In genomic region chr9:75168270-75169185, GRCh38 we compare ENCODE assay signal across 25 cellular contexts.
DNase-seq lines count a peak whose midpoint lies in the region; ATAC-seq, FAIRE-seq and TF ChIP-seq lines count a peak whose summit lies in the region.
"Had no signal": no experiment of that assay in that cellular context is flagged by ENCODE, and none has a peak within 500 bp of the region (broad histone marks: within the 10 kb centered on the region; RNA-seq: fewer than 3 reads in every experiment).

No MANE protein-coding gene starts in this region.

- no peak overlapping the region for H4K5ac ChIP-seq in H1 (ENCODE audit: insufficient read length, low read depth, low read length)

- H3K4ac ChIP-seq in H1 (replicated peaks; ENCODE audit: insufficient read length, low read depth, low read length), result no peak overlapping the region

- H3K79me2 ChIP-seq in PC-9 (ENCODE audit: low read depth) (no peaks in the 10 kb centered on the region), H1 (ENCODE audit: control insufficient read depth in 1 of 2, insufficient read depth in 2 of 2, low read length in 2 of 2) (no peaks in the 10 kb centered on the region), smooth muscle cell (ENCODE audit: low read depth) (no peaks in the 10 kb centered on the region)

- TF ChIP-seq POLR2A in H1 (IDR thresholded peaks at IDR 0.05; ENCODE audit: control extremely low read depth in 1 of 2, low read depth in 2 of 2, low read length in 2 of 2), result no peak
- no peak for TF ChIP-seq POLR2A in testis (IDR thresholded peaks at IDR 0.05)

- intact Hi-C loops in PC-9 (cut with micrococcal nuclease; ENCODE audit: unreplicated experiment), result loop anchor here (5.0 kb wide), 1 partner anchor 81 kb away; the partner anchor contains the start of genes NMRK1 and OSTF1
- intact Hi-C loops in testis (cut with DNase I; ENCODE audit: low total_unique reads), result no loop called here
- intact Hi-C loops in upper lobe of right lung (cut with DNase I), result no loop called here

- TF ChIP-seq RAD21 in H1 (IDR thresholded peaks at IDR 0.05 in 1 of 2, conservative IDR thresholded peaks at IDR 0.05 in 1 of 2; ENCODE audit: low read depth in 2 of 2, low read length in 2 of 2), result no peak

- H4K8ac ChIP-seq in H1 (ENCODE audit: extremely low read depth, insufficient read depth, low read length), result no peak overlapping the region

- no peak overlapping the region for H3K4me3 Mint-ChIP-seq in activated T-cell treated with anti-CD3 and anti-CD28 coated beads, Interleukin-2, amount 50 U/mL, for 72 hours
- H3K4me3 Mint-ChIP-seq: activated naive CD4-positive, alpha-beta T cell treated with anti-CD3 and anti-CD28 coated beads for 36 hours; CD4-positive, alpha-beta T cell; stimulated activated naive CD8-positive, alpha-beta T cell treated with anti-CD3 and anti-CD28 coated beads, Interleukin-15, Interleukin-2, amounts not matched to agents 100 ng/mL and 50 ng/mL, for 24 hours; type B pancreatic cell had no signal

- no peaks in the 10 kb centered on the region for H3K9me2 ChIP-seq in PC-9 (ENCODE audit: insufficient read depth)

- H3K4me2 ChIP-seq in PC-9, result peak overlapping the region; percentile 42; the same call in 1 of the 2 replicates
- H3K4me2 ChIP-seq in H1 (ENCODE audit: insufficient read depth in 1 of 2, low read depth in 2 of 2, low read length in 2 of 2), result no peak overlapping the region
- H3K4me2 ChIP-seq in smooth muscle cell, result no peak overlapping the region

- H3K36me3 ChIP-seq in PC-9 (ENCODE audit: low read depth) (no peaks in the 10 kb centered on the region), H1 (ENCODE audit: control insufficient read depth in 2 of 4, insufficient read depth in 4 of 4, low read length in 3 of 4) (no peaks in the 10 kb centered on the region), smooth muscle cell (ENCODE audit: low read depth) (no peaks in the 10 kb centered on the region), testis (ENCODE audit: low read depth, missing control alignments) (no peaks in the 10 kb centered on the region), upper lobe of right lung (peaks cover 32% of the 10 kb centered on the region)
- H3K36me3 ChIP-seq: pancreas had no signal

- H4K20me1 ChIP-seq in PC-9 (ENCODE audit: insufficient read depth) (no peaks in the 10 kb centered on the region), H1 (replicated peaks in 1 of 2; ENCODE audit: control insufficient read depth in 1 of 2, insufficient read depth in 2 of 2, low read length in 2 of 2) (no peaks in the 10 kb centered on the region), smooth muscle cell (ENCODE audit: low read depth) (no peaks in the 10 kb centered on the region)

- H4K91ac ChIP-seq in H1 (replicated peaks; ENCODE audit: insufficient read length, low read length), result no peak overlapping the region

- H2BK20ac ChIP-seq in H1 (ENCODE audit: low read length), result no peak overlapping the region

- no peak overlapping the region for H3K23ac ChIP-seq in H1 (ENCODE audit: insufficient read length)

- H3K4me3 ChIP-seq in PC-9 (no peak overlapping the region), H1 (ENCODE audit: extremely low read depth in 1 of 4, insufficient read depth in 2 of 4, low read depth in 3 of 4, low read length in 4 of 4) (no peak overlapping the region), smooth muscle cell (no peak overlapping the region), testis (no peak overlapping the region), upper lobe of right lung (no peak overlapping the region)
- H3K4me3 ChIP-seq: body of pancreas, lower lobe of right lung, pancreas, right lobe of liver had no signal

- H3K9me3 Mint-ChIP-seq in activated T-cell treated with anti-CD3 and anti-CD28 coated beads, Interleukin-2, amount 50 U/mL, for 72 hours, result peaks cover 8 to 15% of the 10 kb centered on the region in 2 donors
- H3K9me3 Mint-ChIP-seq: CD4-positive, alpha-beta T cell had no signal

- TF ChIP-seq CTCF in PC-9 (conservative IDR thresholded peaks at IDR 0.05), result no peak
- TF ChIP-seq CTCF in H1 (IDR thresholded peaks at IDR 0.05; ENCODE audit: control extremely low read depth in 1 of 3, insufficient read depth in 1 of 3, low read depth in 1 of 3, low read length in 3 of 3), result no peak
- TF ChIP-seq CTCF in smooth muscle cell (IDR thresholded peaks at IDR 0.05; ENCODE audit: borderline replicate concordance, insufficient read depth, poor library complexity, severe bottlenecking), result no peak
- no peak for TF ChIP-seq CTCF in testis (IDR thresholded peaks at IDR 0.05)
- no peak for TF ChIP-seq CTCF in upper lobe of right lung (IDR thresholded peaks at IDR 0.05)

- H3K79me1 ChIP-seq in H1 (ENCODE audit: low read depth, low read length), result no peaks in the 10 kb centered on the region

- no peak for FAIRE-seq in H1 (lab: Jason Lieb, UNC)
- FAIRE-seq: pancreas had no signal

- H3K9me3 ChIP-seq in PC-9 (ENCODE audit: insufficient read depth, low read depth) (peaks cover 7% of the 10 kb centered on the region), H1 (ENCODE audit: insufficient read depth in 2 of 2, low read depth in 1 of 2, low read length in 1 of 2) (peaks cover 4 to 5% of the 10 kb centered on the region in 2 experiments; a peak in 3 of 4 replicates), smooth muscle cell (replicated peaks; ENCODE audit: low read depth) (no peaks in the 10 kb centered on the region), testis (no peaks in the 10 kb centered on the region), upper lobe of right lung (no peaks in the 10 kb centered on the region)
- H3K9me3 ChIP-seq: body of pancreas, lower lobe of right lung, pancreas, right lobe of liver had no signal

- no peaks in the 10 kb centered on the region; the same call in 1 of the 2 replicates for H3K23me2 ChIP-seq in H1 (ENCODE audit: low read depth, low read length)

- POLR2A ChIA-PET in PC-9 (lab: Charles Lee; ENCODE audit: unreplicated experiment) (interaction anchor here (1.0 kb wide), 1 partner anchor 80 kb away, joined by 3 read pairs; the partner anchor contains the start of genes NMRK1 and OSTF1), H1 (lab: Charles Lee; ENCODE audit: partially characterized antibody) (no interaction called here)

- no peak overlapping the region for H3K9ac ChIP-seq in H1 (replicated peaks in 1 of 4; ENCODE audit: extremely low read depth in 1 of 4, low read depth in 3 of 4, low read length in 3 of 4)
- H3K9ac ChIP-seq in smooth muscle cell (ENCODE audit: low read depth), result no peak overlapping the region

- H3F3A ChIP-seq in PC-9 (ENCODE audit: insufficient read depth, low read depth) (peaks cover 10% of the 10 kb centered on the region; the same call in 1 of the 2 replicates), smooth muscle cell (ENCODE audit: low read depth) (no peaks in the 10 kb centered on the region)

- H3K14ac ChIP-seq in H1 (ENCODE audit: insufficient read length), result no peak overlapping the region

- H3K27ac ChIP-seq in PC-9 (peak overlapping the region; percentile 65), H1 (ENCODE audit: low read depth, low read length) (no peak overlapping the region), smooth muscle cell (ENCODE audit: low read depth) (peak overlapping the region; percentile 87), testis (no peak overlapping the region), upper lobe of right lung (no peak overlapping the region)
- H3K27ac ChIP-seq: body of pancreas, lower lobe of right lung, pancreas, right lobe of liver had no signal

- peaks cover 40% of the 10 kb centered on the region for H3K4me1 ChIP-seq in PC-9 (replicated peaks; ENCODE audit: insufficient read depth)
- H3K4me1 ChIP-seq in H1 (replicated peaks in 1 of 4; ENCODE audit: control insufficient read depth in 3 of 4, insufficient read depth in 4 of 4, low read length in 3 of 4), result peaks cover 0 to 2% (median 0%) of the 10 kb centered on the region in 4 experiments; a peak in 1 of 7 replicates
- H3K4me1 ChIP-seq in smooth muscle cell (ENCODE audit: low read depth), result no peaks in the 10 kb centered on the region
- H3K4me1 ChIP-seq in testis, result no peaks in the 10 kb centered on the region
- H3K4me1 ChIP-seq in upper lobe of right lung, result peaks cover 2% of the 10 kb centered on the region
- H3K4me1 ChIP-seq: body of pancreas, lower lobe of right lung, pancreas had no signal

- H2AFZ ChIP-seq in PC-9 (no peak overlapping the region), H1 (ENCODE audit: low read length) (0 out of 2 replicates have a peak overlapping the region, but pooled peaks have one; percentile 31), smooth muscle cell (ENCODE audit: low read depth) (no peak overlapping the region)

- peak overlapping the region; percentile 85 for H3K27ac Mint-ChIP-seq in activated T-cell treated with anti-CD3 and anti-CD28 coated beads, Interleukin-2, amount 50 U/mL, for 72 hours
- H3K27ac Mint-ChIP-seq: activated naive CD4-positive, alpha-beta T cell treated with anti-CD3 and anti-CD28 coated beads for 36 hours; CD4-positive, alpha-beta T cell; stimulated activated naive CD8-positive, alpha-beta T cell treated with anti-CD3 and anti-CD28 coated beads, Interleukin-15, Interleukin-2, amounts not matched to agents 100 ng/mL and 50 ng/mL, for 24 hours; type B pancreatic cell had no signal

- no peaks in the 10 kb centered on the region for H3K27me3 Mint-ChIP-seq in activated T-cell treated with anti-CD3 and anti-CD28 coated beads, Interleukin-2, amount 50 U/mL, for 72 hours (ENCODE audit: low read depth)
- H3K27me3 Mint-ChIP-seq: CD4-positive, alpha-beta T cell; IgD-negative memory B cell; stimulated activated naive CD8-positive, alpha-beta T cell treated with anti-CD3 and anti-CD28 coated beads, Interleukin-15, Interleukin-2, amounts not matched to agents 100 ng/mL and 50 ng/mL, for 24 hours; type B pancreatic cell had no signal

- no peak overlapping the region for H3K56ac ChIP-seq in H1 (replicated peaks; ENCODE audit: insufficient read length, low read depth, low read length)

- CTCF ChIA-PET in PC-9 (lab: Charles Lee) (interaction anchor here (1.6 kb wide), 1 partner anchor 17 kb away, joined by 7 read pairs; no protein-coding TSS in a partner anchor), H1 (lab: Charles Lee; ENCODE audit: partially characterized antibody) (interaction anchor here (8.9 kb wide), 1 partner anchor 17 kb away, joined by 61 read pairs; no protein-coding TSS in a partner anchor)

- H2BK12ac ChIP-seq in H1 (ENCODE audit: low read depth, low read length), result no peak overlapping the region

- peaks cover 17 to 46% of the 10 kb centered on the region in 2 donors for H3K36me3 Mint-ChIP-seq in activated T-cell treated with anti-CD3 and anti-CD28 coated beads, Interleukin-2, amount 50 U/mL, for 72 hours (ENCODE audit: insufficient read depth in 2 of 2)

- H2BK5ac ChIP-seq in H1 (ENCODE audit: low read depth, low read length), result no peak overlapping the region

- H2AK5ac ChIP-seq in H1 (ENCODE audit: low read depth, low read length), result no peak overlapping the region

- H2BK120ac ChIP-seq in H1 (replicated peaks; ENCODE audit: low read depth, low read length), result no peak overlapping the region

- no peak for DNase-seq in activated T-cell treated with anti-CD3 and anti-CD28 coated beads, Interleukin-2, amount 50 U/mL, for 72 hours
- DNase-seq in activated T-cell treated with anti-CD3 and anti-CD28 coated beads, Interleukin-2, amount 50 U/mL, for 48 hours, result no peak
- DNase-seq in PC-9 (no peak), H1 (ENCODE audit: low read depth in 1 of 2, low spot score in 2 of 2) (no peak), smooth muscle cell (lab: John Stamatoyannopoulos, UW; ENCODE audit: unreplicated experiment) (no peak), testis (no peak), upper lobe of right lung (no peak), Kasumi-1 (lab: John Stamatoyannopoulos, UW) (no peak)
- DNase-seq: activated CD8-positive, alpha-beta memory T cell treated with anti-CD3 and anti-CD28 coated beads, Interleukin-2, amount 50 U/mL, for 4 hours; activated naive CD4-positive, alpha-beta T cell treated with anti-CD3 and anti-CD28 coated beads for 36 hours; body of pancreas; CD4-positive, alpha-beta T cell; cortex of kidney; erythroblast; GOT3; lower lobe of right lung; NCI-H1048; NCI-H2029; NCI-H510A; pancreas; right lobe of liver had no signal

- H3K27me3 ChIP-seq in PC-9 (ENCODE audit: insufficient read depth, low read depth) (no peaks in the 10 kb centered on the region), H1 (replicated peaks in 1 of 4; ENCODE audit: control insufficient read depth in 3 of 4, extremely low read depth in 1 of 4, insufficient read depth in 3 of 4, low read length in 3 of 4) (no peaks in the 10 kb centered on the region), smooth muscle cell (ENCODE audit: low read depth) (no peaks in the 10 kb centered on the region), testis (no peaks in the 10 kb centered on the region), upper lobe of right lung (no peaks in the 10 kb centered on the region)
- H3K27me3 ChIP-seq: body of pancreas, pancreas, right lobe of liver had no signal

- H3K18ac ChIP-seq in H1 (ENCODE audit: extremely low read depth, low read length), result no peak overlapping the region

- no peak overlapping the region for H2BK15ac ChIP-seq in H1 (ENCODE audit: low read length)

- no peak for TF ChIP-seq EP300 in H1 (IDR thresholded peaks at IDR 0.05; ENCODE audit: borderline replicate concordance in 1 of 2, low read depth in 2 of 2, low read length in 2 of 2)

- peaks cover 23% of the 10 kb centered on the region for H3K4me1 Mint-ChIP-seq in activated T-cell treated with anti-CD3 and anti-CD28 coated beads, Interleukin-2, amount 50 U/mL, for 72 hours (ENCODE audit: low read depth)
- H3K4me1 Mint-ChIP-seq: IgD-negative memory B cell had no signal

- no peak for ATAC-seq in activated T-cell treated with anti-CD3 and anti-CD28 coated beads, Interleukin-2, amount 50 U/mL, for 72 hours (replicated peaks in 1 of 2)
- no peak for ATAC-seq in upper lobe of right lung
- ATAC-seq: body of pancreas, lower lobe of right lung, pancreas, Right ventricle myocardium inferior had no signal

- BruUV-seq in PC-9 (replicated peaks; lab: Mats Ljungman, UMichigan), result no TSS peak

- WGBS in H1 (ENCODE audit: extremely low coverage in 1 of 2, insufficient coverage in 1 of 2, insufficient read length in 1 of 2, insufficient replicate concordance in 2 of 2, low coverage in 1 of 2, low lambda C conversion rate in 2 of 2, missing lambda C conversion rate in 1 of 2), 2 experiments, result 83% methylated on average over 2 of the region's 2 CpGs; no CpG with 5 or more reads in 1 of the 2 experiments
- 95% methylated on average over 2 of the region's 2 CpGs for WGBS in smooth muscle cell (ENCODE audit: low lambda C conversion rate)
- 45 to 94% methylated on average over 2 of the region's 2 CpGs for WGBS in testis, 2 donors

Comparison
In these comparisons a context has a peak if more than half of its experiments do, and no peak if none do; other contexts are left out.
1. H3K27ac ChIP-seq: peak in PC-9 (single experiment) and smooth muscle cell (single experiment); none in H1 (single experiment), testis (0 of 2) and upper lobe of right lung (single experiment).